18 cellular contexts compared by ENCODE assay signal in genomic region chr5:147643142-147643541, GRCh38.
"Had no signal": no experiment of that assay in that cellular context is flagged by ENCODE, and none has a peak within 500 bp of the region (broad histone marks: within the 10 kb centered on the region; RNA-seq: fewer than 3 reads in every experiment).

No MANE protein-coding gene starts in this region.

- H3K4me1 ChIP-seq: gastroesophageal sphincter, heart left ventricle, left ventricle myocardium inferior, tibial nerve, uterus had no signal

- H3K4me3 ChIP-seq: cardiac muscle cell, gastroesophageal sphincter, heart left ventricle, left ventricle myocardium inferior, neural progenitor cell, skin epidermis, tibial nerve, uterus had no signal

- H3K27ac Mint-ChIP-seq: activated CD4-positive, alpha-beta T cell treated with anti-CD3 and anti-CD28 coated beads, Interleukin-2, amount 10 ng/mL, durations not matched to agents 24 days and 14 days; activated CD8-positive, alpha-beta T cell treated with anti-CD3 and anti-CD28 coated beads for 36 hours; activated naive CD4-positive, alpha-beta T cell treated with anti-CD3 and anti-CD28 coated beads, Interleukin-2, amount 10 ng/mL, durations not matched to agents 7 days and 5 days; effector memory CD8-positive, alpha-beta T cell; neural progenitor cell; progenitor cell of endocrine pancreas; stimulated activated naive CD8-positive, alpha-beta T cell treated with anti-CD3 and anti-CD28 coated beads, Interleukin-15, Interleukin-2, amounts not matched to agents 100 ng/mL and 50 ng/mL, for 24 hours had no signal

- H3K9me3 Mint-ChIP-seq: activated CD4-positive, alpha-beta T cell treated with anti-CD3 and anti-CD28 coated beads, Interleukin-2, amount 10 ng/mL, durations not matched to agents 24 days and 14 days; activated CD8-positive, alpha-beta T cell treated with anti-CD3 and anti-CD28 coated beads for 36 hours; activated naive CD4-positive, alpha-beta T cell treated with anti-CD3 and anti-CD28 coated beads, Interleukin-2, amount 10 ng/mL, durations not matched to agents 7 days and 5 days; effector memory CD8-positive, alpha-beta T cell; neural progenitor cell; stimulated activated naive CD8-positive, alpha-beta T cell treated with anti-CD3 and anti-CD28 coated beads, Interleukin-15, Interleukin-2, amounts not matched to agents 100 ng/mL and 50 ng/mL, for 24 hours had no signal

- ATAC-seq: activated CD8-positive, alpha-beta T cell treated with anti-CD3 and anti-CD28 coated beads for 36 hours; effector memory CD8-positive, alpha-beta T cell; gastroesophageal sphincter; heart left ventricle; right cardiac atrium had no signal

- H3K4me1 Mint-ChIP-seq: activated CD4-positive, alpha-beta T cell treated with anti-CD3 and anti-CD28 coated beads, Interleukin-2, amount 10 ng/mL, durations not matched to agents 24 days and 14 days; activated naive CD4-positive, alpha-beta T cell treated with anti-CD3 and anti-CD28 coated beads, Interleukin-2, amount 10 ng/mL, durations not matched to agents 7 days and 5 days; neural progenitor cell had no signal

- H3K4me3 Mint-ChIP-seq: activated CD4-positive, alpha-beta T cell treated with anti-CD3 and anti-CD28 coated beads, Interleukin-2, amount 10 ng/mL, durations not matched to agents 24 days and 14 days; activated CD8-positive, alpha-beta T cell treated with anti-CD3 and anti-CD28 coated beads for 36 hours; activated naive CD4-positive, alpha-beta T cell treated with anti-CD3 and anti-CD28 coated beads, Interleukin-2, amount 10 ng/mL, durations not matched to agents 7 days and 5 days; effector memory CD8-positive, alpha-beta T cell; neural progenitor cell; stimulated activated naive CD8-positive, alpha-beta T cell treated with anti-CD3 and anti-CD28 coated beads, Interleukin-15, Interleukin-2, amounts not matched to agents 100 ng/mL and 50 ng/mL, for 24 hours had no signal

- H3K9me3 ChIP-seq: gastroesophageal sphincter, heart left ventricle, left ventricle myocardium inferior, tibial nerve, uterus had no signal

- H3K27ac ChIP-seq: cardiac muscle cell, gastroesophageal sphincter, heart left ventricle, left ventricle myocardium inferior, neural progenitor cell, skin epidermis, tibial nerve, uterus had no signal

- H3K27me3 ChIP-seq: cardiac muscle cell, gastroesophageal sphincter, neural progenitor cell, tibial nerve, uterus had no signal

- H3K36me3 ChIP-seq: gastroesophageal sphincter, heart left ventricle, left ventricle myocardium inferior, uterus had no signal

- H3K36me3 Mint-ChIP-seq: activated naive CD4-positive, alpha-beta T cell treated with anti-CD3 and anti-CD28 coated beads, Interleukin-2, amount 10 ng/mL, durations not matched to agents 7 days and 5 days had no signal

- H3K27me3 Mint-ChIP-seq: activated CD4-positive, alpha-beta T cell treated with anti-CD3 and anti-CD28 coated beads, Interleukin-2, amount 10 ng/mL, durations not matched to agents 24 days and 14 days; activated CD8-positive, alpha-beta T cell treated with anti-CD3 and anti-CD28 coated beads for 36 hours; activated naive CD4-positive, alpha-beta T cell treated with anti-CD3 and anti-CD28 coated beads, Interleukin-2, amount 10 ng/mL, durations not matched to agents 7 days and 5 days; effector memory CD8-positive, alpha-beta T cell; progenitor cell of endocrine pancreas; stimulated activated naive CD8-positive, alpha-beta T cell treated with anti-CD3 and anti-CD28 coated beads, Interleukin-15, Interleukin-2, amounts not matched to agents 100 ng/mL and 50 ng/mL, for 24 hours had no signal

- DNase-seq: activated CD4-positive, alpha-beta T cell treated with anti-CD3 and anti-CD28 coated beads, Interleukin-2, amount 10 ng/mL, durations not matched to agents 24 days and 14 days; activated CD8-positive, alpha-beta T cell treated with anti-CD3 and anti-CD28 coated beads for 36 hours; activated naive CD4-positive, alpha-beta T cell treated with anti-CD3 and anti-CD28 coated beads, Interleukin-2, amount 10 ng/mL, durations not matched to agents 7 days and 5 days; activated T-cell treated with anti-CD3 and anti-CD28 coated beads, Interleukin-2, amount 50 U/mL, for 1 hour; effector memory CD8-positive, alpha-beta T cell; heart left ventricle; left ventricle myocardium inferior; right cardiac atrium; T-helper 1 cell; T-helper 9 cell; uterus had no signal
